28 cellular contexts compared by ENCODE assay signal in genomic region chr15:101520395-101520794, GRCh38. TPM values are rescaled to one million over a fixed set of nuclear protein-coding genes. Genes with fewer than 3 reads are reported as not detected.
DNase-seq lines count a peak whose midpoint lies in the region; ATAC-seq lines count a peak whose summit lies in the region.
"Had no signal": no experiment of that assay in that cellular context is flagged by ENCODE, and none has a peak within 500 bp of the region (broad histone marks: within the 10 kb centered on the region; RNA-seq: fewer than 3 reads in every experiment).

No MANE protein-coding gene starts in this region.

- peaks cover 17% of the 10 kb centered on the region for H3K27me3 Mint-ChIP-seq in activated T-helper 2 cell treated with anti-CD3 and anti-CD28 coated beads, Interferon-gamma antibody, Interleukin-2, Interleukin-4, amounts not matched to agents 10 μg/mL and 5 μg/mL and 100 μg/mL, durations not matched to agents 14 hours and 24 hours and 36 hours (ENCODE audit: low read depth)

- H4K20me1 ChIP-seq in BLaER1 treated with 17β-estradiol and CSF1 and Interleukin-3, amounts not matched to agents 10 nM and 100 nM: no peaks in the 10 kb centered on the region

- H3K4me2 ChIP-seq in BLaER1 treated with 17β-estradiol and CSF1 and Interleukin-3, amounts not matched to agents 10 nM and 100 nM: peak overlapping the region; percentile 75 to 93 (median 84); a peak in 19 of 22 replicates

- H3K4me3 ChIP-seq in BLaER1 treated with 17β-estradiol and CSF1 and Interleukin-3, amounts not matched to agents 10 nM and 100 nM: no peak overlapping the region
- H3K4me3 ChIP-seq: adrenal gland, body of pancreas, left lung, suprapubic skin had no signal

- H3K27me3 ChIP-seq in BLaER1 treated with 17β-estradiol and CSF1 and Interleukin-3, amounts not matched to agents 10 nM and 100 nM: peaks cover 0 to 10% (median 0%) of the 10 kb centered on the region in 11 experiments; a peak in 3 of 22 replicates
- H3K27me3 ChIP-seq: adrenal gland, body of pancreas had no signal

- H3K27ac ChIP-seq in BLaER1 treated with 17β-estradiol and CSF1 and Interleukin-3, amounts not matched to agents 10 nM and 100 nM: no peak overlapping the region; a peak in 1 of 22 replicates
- H3K27ac ChIP-seq: adrenal gland, body of pancreas, left lung, suprapubic skin had no signal

- H3K4me1 ChIP-seq in BLaER1 treated with 17β-estradiol and CSF1 and Interleukin-3, amounts not matched to agents 10 nM and 100 nM: peaks cover 30 to 52% (median 51%) of the 10 kb centered on the region in 10 experiments
- H3K4me1 ChIP-seq: adrenal gland, body of pancreas, left lung, suprapubic skin had no signal

- peaks cover 37% of the 10 kb centered on the region for H3K9me3 Mint-ChIP-seq in activated T-helper 2 cell treated with anti-CD3 and anti-CD28 coated beads, Interferon-gamma antibody, Interleukin-2, Interleukin-4, amounts not matched to agents 10 μg/mL and 5 μg/mL and 100 μg/mL, durations not matched to agents 14 hours and 24 hours and 36 hours

- no peak overlapping the region for H3K27ac Mint-ChIP-seq in activated T-helper 2 cell treated with anti-CD3 and anti-CD28 coated beads, Interferon-gamma antibody, Interleukin-2, Interleukin-4, amounts not matched to agents 10 μg/mL and 5 μg/mL and 100 μg/mL, durations not matched to agents 14 hours and 24 hours and 36 hours
- H3K27ac Mint-ChIP-seq: activated CD8-positive, alpha-beta T cell treated with anti-CD3 and anti-CD28 coated beads for 36 hours; activated naive CD4-positive, alpha-beta T cell treated with anti-CD3 and anti-CD28 coated beads, Interleukin-2, amount 10 ng/mL, durations not matched to agents 7 days and 5 days; B cell; CD8-positive, alpha-beta T cell; progenitor cell of endocrine pancreas; stimulated activated naive B cell treated with anti-CD40 and anti-IgM and Interleukin-4, amounts not matched to agents 10 μg/mL and 1 μg/mL and 100 μg/mL, for 72 hours had no signal

- H3K9me3 ChIP-seq in BLaER1 treated with 17β-estradiol and CSF1 and Interleukin-3, amounts not matched to agents 10 nM and 100 nM (replicated peaks in 1 of 11): peaks cover 33 to 50% (median 46%) of the 10 kb centered on the region in 11 experiments

- no peak for ATAC-seq in GM18519 (IDR thresholded peaks at IDR 0.05; ENCODE audit: low FRiP score, unreplicated experiment)
- no peak for ATAC-seq in GM19395 (IDR thresholded peaks at IDR 0.05; ENCODE audit: unreplicated experiment)
- ATAC-seq: activated CD8-positive, alpha-beta T cell treated with anti-CD3 and anti-CD28 coated beads for 36 hours; body of pancreas; CD8-positive, alpha-beta T cell; HCT116; left lung; Panc1; stimulated activated naive B cell treated with anti-CD40 and anti-IgM and Interleukin-4, amounts not matched to agents 10 μg/mL and 1 μg/mL and 100 μg/mL, for 72 hours had no signal

- DNase-seq in activated T-helper 2 cell treated with anti-CD3 and anti-CD28 coated beads, Interferon-gamma antibody, Interleukin-2, Interleukin-4, amounts not matched to agents 10 μg/mL and 5 μg/mL and 100 μg/mL, durations not matched to agents 14 hours and 24 hours and 36 hours (ENCODE audit: low spot score): peak; percentile 0
- peak; percentile 21 for DNase-seq in islet precursor cell
- DNase-seq in putamen (ENCODE audit: low spot score): peak; percentile 60
- no peak for DNase-seq in effector CD4-positive, alpha-beta T cell
- DNase-seq: activated CD8-positive, alpha-beta memory T cell treated with anti-CD3 and anti-CD28 coated beads, Interleukin-2, amount 50 U/mL, for 48 hours; activated CD8-positive, alpha-beta T cell treated with anti-CD3 and anti-CD28 coated beads for 36 hours; activated naive CD4-positive, alpha-beta T cell treated with anti-CD3 and anti-CD28 coated beads, Interleukin-2, amount 10 ng/mL, durations not matched to agents 7 days and 5 days; body of pancreas; immature natural killer cell; IMR-90; left lung; MV-4-11; NCI-H1436 treated with DMSO at 0.1 percent for 48 hours; NCI-H226; NCI-H69; SIG-M5; stimulated activated naive B cell treated with anti-CD40 and anti-IgM and Interleukin-4, amounts not matched to agents 10 μg/mL and 1 μg/mL and 100 μg/mL, for 72 hours; SW 1271 had no signal

- no peaks in the 10 kb centered on the region for H3K36me3 ChIP-seq in BLaER1 treated with 17β-estradiol and CSF1 and Interleukin-3, amounts not matched to agents 10 nM and 100 nM
- H3K36me3 ChIP-seq: adrenal gland, left lung, suprapubic skin had no signal

- peaks cover 6% of the 10 kb centered on the region for H3K4me1 Mint-ChIP-seq in activated T-helper 2 cell treated with anti-CD3 and anti-CD28 coated beads, Interferon-gamma antibody, Interleukin-2, Interleukin-4, amounts not matched to agents 10 μg/mL and 5 μg/mL and 100 μg/mL, durations not matched to agents 14 hours and 24 hours and 36 hours (ENCODE audit: low read depth)

- H3K4me3 Mint-ChIP-seq in activated T-helper 2 cell treated with anti-CD3 and anti-CD28 coated beads, Interferon-gamma antibody, Interleukin-2, Interleukin-4, amounts not matched to agents 10 μg/mL and 5 μg/mL and 100 μg/mL, durations not matched to agents 14 hours and 24 hours and 36 hours (ENCODE audit: low read depth): no peak overlapping the region
- H3K4me3 Mint-ChIP-seq: activated CD8-positive, alpha-beta T cell treated with anti-CD3 and anti-CD28 coated beads for 36 hours; activated naive CD4-positive, alpha-beta T cell treated with anti-CD3 and anti-CD28 coated beads, Interleukin-2, amount 10 ng/mL, durations not matched to agents 7 days and 5 days; B cell; CD8-positive, alpha-beta T cell; immature natural killer cell; stimulated activated naive B cell treated with anti-CD40 and anti-IgM and Interleukin-4, amounts not matched to agents 10 μg/mL and 1 μg/mL and 100 μg/mL, for 72 hours had no signal

- H3K9ac ChIP-seq in BLaER1 treated with 17β-estradiol and CSF1 and Interleukin-3, amounts not matched to agents 10 nM and 100 nM: no peak overlapping the region

- intact Hi-C loops in activated T-helper 2 cell treated with anti-CD3 and anti-CD28 coated beads, Interferon-gamma antibody, Interleukin-2, Interleukin-4, amounts not matched to agents 10 μg/mL and 5 μg/mL and 100 μg/mL, durations not matched to agents 14 hours and 24 hours and 36 hours (cut with micrococcal nuclease): no loop called here

- H3K36me3 Mint-ChIP-seq in activated T-helper 2 cell treated with anti-CD3 and anti-CD28 coated beads, Interferon-gamma antibody, Interleukin-2, Interleukin-4, amounts not matched to agents 10 μg/mL and 5 μg/mL and 100 μg/mL, durations not matched to agents 14 hours and 24 hours and 36 hours (ENCODE audit: low read depth): no peaks in the 10 kb centered on the region
- H3K36me3 Mint-ChIP-seq: activated naive CD4-positive, alpha-beta T cell treated with anti-CD3 and anti-CD28 coated beads, Interleukin-2, amount 10 ng/mL, durations not matched to agents 7 days and 5 days; CD8-positive, alpha-beta T cell had no signal

RNA-seq across cellular contexts. Expression of gene PCSK6, which starts 30.9 kb away (rescaled TPM):
- total RNA-seq in activated T-helper 2 cell treated with anti-CD3 and anti-CD28 coated beads, Interferon-gamma antibody, Interleukin-2, Interleukin-4, amounts not matched to agents 10 μg/mL and 5 μg/mL and 100 μg/mL, durations not matched to agents 14 hours and 24 hours and 36 hours: 0.83 and 1.9 TPM in 2 replicates
- total RNA-seq: IMR-90 had no signal
